24 cellular contexts compared by ENCODE assay signal in the genomic region with DNA sequence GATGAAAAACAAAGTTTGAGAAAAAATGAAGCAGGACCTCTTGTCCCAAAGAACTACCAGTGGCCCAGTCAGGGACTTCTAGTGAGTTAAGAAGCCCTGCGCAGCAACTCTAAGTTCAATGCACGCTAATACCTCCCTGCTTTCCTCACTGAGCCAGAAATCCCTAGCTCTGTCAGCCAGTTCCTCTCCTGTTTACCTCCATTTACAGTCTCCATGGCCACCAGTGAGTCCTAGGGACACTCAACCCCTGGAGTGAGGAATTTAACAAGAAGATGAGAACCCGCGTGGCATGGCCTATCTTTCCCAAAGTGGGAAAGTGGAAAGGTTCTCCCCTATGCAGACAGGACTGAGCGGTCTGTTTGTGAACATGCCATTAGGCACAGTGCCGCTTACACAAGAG.
"Had no signal": no experiment of that assay in that cellular context is flagged by ENCODE, and none has a peak within 500 bp of the region (broad histone marks: within the 10 kb centered on the region; RNA-seq: fewer than 3 reads in every experiment).

No MANE protein-coding gene starts in this region.

- H3K9me3 Mint-ChIP-seq: activated CD4-positive, alpha-beta memory T cell treated with anti-CD3 and anti-CD28 coated beads, Interleukin-2, amount 10 ng/mL, durations not matched to agents 7 days and 5 days; activated CD4-positive, alpha-beta T cell treated with anti-CD3 and anti-CD28 coated beads, Interleukin-2, amount 10 ng/mL, durations not matched to agents 7 days and 5 days; activated T-cell treated with anti-CD3 and anti-CD28 coated beads, Interleukin-2, amount 50 U/mL, for 4 hours; activated T-helper 17 cell treated with anti-CD3 and anti-CD28 coated beads, Interleukin-2, amount 50 U/mL, for 72 hours; natural killer cell; neural progenitor cell; stimulated activated effector memory CD8-positive, alpha-beta T cell treated with anti-CD3 and anti-CD28 coated beads, Interleukin-12 subunit alpha, Interleukin-12 subunit beta, amount 100 ng/mL, for 72 hours; stimulated activated naive CD8-positive, alpha-beta T cell treated with anti-CD3 and anti-CD28 coated beads, Interleukin-15, Interleukin-2, amounts not matched to agents 100 ng/mL and 50 ng/mL, for 24 hours had no signal

- H3K9me3 ChIP-seq: thoracic aorta had no signal

- H2AFZ ChIP-seq: neural progenitor cell had no signal

- DNase-seq: activated CD4-positive, alpha-beta memory T cell treated with anti-CD3 and anti-CD28 coated beads, Interleukin-2, amount 10 ng/mL, durations not matched to agents 7 days and 5 days; activated CD4-positive, alpha-beta T cell treated with anti-CD3 and anti-CD28 coated beads, Interleukin-2, amount 10 ng/mL, durations not matched to agents 7 days and 5 days; activated CD4-positive, CD25-positive, alpha-beta regulatory T cell treated with anti-CD3 and anti-CD28 coated beads, Interleukin-2, amount 50 U/mL, for 72 hours; activated gamma-delta T cell treated with Interleukin-2 at 50 U/mL for 16 hours; activated naive CD4-positive, alpha-beta T cell treated with anti-CD3 and anti-CD28 coated beads, Interleukin-2, amount 50 U/mL, for 16 hours; activated T-cell treated with anti-CD3 and anti-CD28 coated beads, Interleukin-2, amount 50 U/mL, for 4 hours; amniotic stem cell; caudate nucleus; foreskin keratinocyte; natural killer cell; occipital lobe; stimulated activated CD4-positive, alpha-beta T cell treated with anti-CD3 and anti-CD28 coated beads, Interleukin-12 subunit alpha, Interleukin-12 subunit beta, amount 100 ng/mL, for 4 hours; stimulated activated CD4-positive, alpha-beta T cell treated with anti-CD3 and anti-CD28 coated beads, Interleukin-4, amount 100 ng/mL, for 24 hours; T-helper 17 cell had no signal

- H3K27me3 ChIP-seq: foreskin keratinocyte, neural progenitor cell had no signal

- H3K27ac ChIP-seq: foreskin keratinocyte, neural progenitor cell, skin epidermis, thoracic aorta had no signal

- H3K4me2 ChIP-seq: neural progenitor cell had no signal

- H3K4me1 ChIP-seq: neural progenitor cell had no signal

- FAIRE-seq: islet of Langerhans, urothelium cell line had no signal

- ATAC-seq: activated T-cell treated with anti-CD3 and anti-CD28 coated beads, Interleukin-2, amount 50 U/mL, for 4 hours; activated T-helper 17 cell treated with anti-CD3 and anti-CD28 coated beads, Interleukin-2, amount 50 U/mL, for 72 hours; esophagus mucosa; foreskin keratinocyte; natural killer cell; sciatic nerve; stimulated activated effector memory CD8-positive, alpha-beta T cell treated with anti-CD3 and anti-CD28 coated beads, Interleukin-12 subunit alpha, Interleukin-12 subunit beta, amount 100 ng/mL, for 72 hours; T-helper 17 cell had no signal

- H3K36me3 ChIP-seq: neural progenitor cell, thoracic aorta had no signal

- H3K36me3 Mint-ChIP-seq: natural killer cell; neural progenitor cell; stimulated activated effector memory CD8-positive, alpha-beta T cell treated with anti-CD3 and anti-CD28 coated beads, Interleukin-12 subunit alpha, Interleukin-12 subunit beta, amount 100 ng/mL, for 72 hours had no signal

- H3K27ac Mint-ChIP-seq: activated CD4-positive, alpha-beta memory T cell treated with anti-CD3 and anti-CD28 coated beads, Interleukin-2, amount 10 ng/mL, durations not matched to agents 7 days and 5 days; activated CD4-positive, alpha-beta T cell treated with anti-CD3 and anti-CD28 coated beads, Interleukin-2, amount 10 ng/mL, durations not matched to agents 7 days and 5 days; activated T-helper 17 cell treated with anti-CD3 and anti-CD28 coated beads, Interleukin-2, amount 50 U/mL, for 72 hours; natural killer cell; neural progenitor cell; stimulated activated effector memory CD8-positive, alpha-beta T cell treated with anti-CD3 and anti-CD28 coated beads, Interleukin-12 subunit alpha, Interleukin-12 subunit beta, amount 100 ng/mL, for 72 hours; stimulated activated naive CD8-positive, alpha-beta T cell treated with anti-CD3 and anti-CD28 coated beads, Interleukin-15, Interleukin-2, amounts not matched to agents 100 ng/mL and 50 ng/mL, for 24 hours; T-helper 17 cell had no signal

- H3K9ac ChIP-seq: neural progenitor cell had no signal

- H3K4me1 Mint-ChIP-seq: activated CD4-positive, alpha-beta memory T cell treated with anti-CD3 and anti-CD28 coated beads, Interleukin-2, amount 10 ng/mL, durations not matched to agents 7 days and 5 days; activated CD4-positive, alpha-beta T cell treated with anti-CD3 and anti-CD28 coated beads, Interleukin-2, amount 10 ng/mL, durations not matched to agents 7 days and 5 days; activated T-helper 17 cell treated with anti-CD3 and anti-CD28 coated beads, Interleukin-2, amount 50 U/mL, for 72 hours; T-helper 17 cell had no signal

- H3K27me3 Mint-ChIP-seq: activated CD4-positive, alpha-beta memory T cell treated with anti-CD3 and anti-CD28 coated beads, Interleukin-2, amount 10 ng/mL, durations not matched to agents 7 days and 5 days; activated CD4-positive, alpha-beta T cell treated with anti-CD3 and anti-CD28 coated beads, Interleukin-2, amount 10 ng/mL, durations not matched to agents 7 days and 5 days; activated T-helper 17 cell treated with anti-CD3 and anti-CD28 coated beads, Interleukin-2, amount 50 U/mL, for 72 hours; stimulated activated naive CD8-positive, alpha-beta T cell treated with anti-CD3 and anti-CD28 coated beads, Interleukin-15, Interleukin-2, amounts not matched to agents 100 ng/mL and 50 ng/mL, for 24 hours; T-helper 17 cell had no signal

- H3K4me3 ChIP-seq: neural progenitor cell, skin epidermis, thoracic aorta had no signal

- H3K4me3 Mint-ChIP-seq: activated CD4-positive, alpha-beta memory T cell treated with anti-CD3 and anti-CD28 coated beads, Interleukin-2, amount 10 ng/mL, durations not matched to agents 7 days and 5 days; activated CD4-positive, alpha-beta T cell treated with anti-CD3 and anti-CD28 coated beads, Interleukin-2, amount 10 ng/mL, durations not matched to agents 7 days and 5 days; activated T-cell treated with anti-CD3 and anti-CD28 coated beads, Interleukin-2, amount 50 U/mL, for 4 hours; activated T-helper 17 cell treated with anti-CD3 and anti-CD28 coated beads, Interleukin-2, amount 50 U/mL, for 72 hours; natural killer cell; neural progenitor cell; stimulated activated effector memory CD8-positive, alpha-beta T cell treated with anti-CD3 and anti-CD28 coated beads, Interleukin-12 subunit alpha, Interleukin-12 subunit beta, amount 100 ng/mL, for 72 hours; stimulated activated naive CD8-positive, alpha-beta T cell treated with anti-CD3 and anti-CD28 coated beads, Interleukin-15, Interleukin-2, amounts not matched to agents 100 ng/mL and 50 ng/mL, for 24 hours; T-helper 17 cell had no signal
